In the genomic region with DNA sequence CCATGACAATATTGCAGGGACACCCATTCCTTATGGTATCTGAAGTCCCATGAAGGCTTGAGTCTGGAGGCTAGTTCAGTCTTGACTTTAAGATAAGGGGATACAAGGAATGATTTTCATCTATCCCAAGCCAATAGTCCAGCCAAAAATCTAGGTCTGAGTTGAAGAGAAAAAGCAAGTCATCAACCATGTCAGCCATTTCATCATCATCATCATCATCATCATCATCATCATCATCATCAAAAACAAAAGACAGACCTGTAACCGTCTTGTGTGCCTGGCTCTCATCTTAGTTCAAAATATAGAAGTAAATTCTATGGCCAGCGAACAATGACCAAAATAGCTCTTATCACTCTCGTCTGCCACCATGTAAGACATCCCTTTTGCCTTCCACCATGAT, we compare ENCODE assay signal across 14 cellular contexts. TPM values are rescaled to one million over a fixed set of nuclear protein-coding genes. Genes with fewer than 3 reads are reported as not detected.
"Had no signal": no experiment of that assay in that cellular context is flagged by ENCODE, and none has a peak within 500 bp of the region (broad histone marks: within the 10 kb centered on the region; RNA-seq: fewer than 3 reads in every experiment).

No MANE protein-coding gene starts in this region.

RNA-seq across cellular contexts. Expression of a gene that starts 59.5 kb away (rescaled TPM):
- total RNA-seq: activated B cell treated with CpG ODN at 0.5 μM for 24 hours; activated CD4-positive, alpha-beta memory T cell treated with anti-CD3 and anti-CD28 coated beads for 36 hours; activated CD4-positive, alpha-beta memory T cell treated with anti-CD3 and anti-CD28 coated beads, Interleukin-2, amount 10 ng/mL, durations not matched to agents 7 days and 5 days; activated CD4-positive, alpha-beta T cell treated with anti-CD3 and anti-CD28 coated beads for 36 hours; activated CD4-positive, alpha-beta T cell treated with anti-CD3 and anti-CD28 coated beads, Interleukin-2, amount 10 ng/mL, durations not matched to agents 24 days and 14 days; activated CD4-positive, alpha-beta T cell treated with anti-CD3 and anti-CD28 coated beads, Interleukin-2, amount 10 ng/mL, durations not matched to agents 7 days and 5 days; activated CD8-positive, alpha-beta memory T cell treated with anti-CD3 and anti-CD28 coated beads for 36 hours; activated CD8-positive, alpha-beta memory T cell treated with anti-CD3 and anti-CD28 coated beads, Interleukin-2, amount 10 ng/mL, durations not matched to agents 7 days and 5 days; activated CD8-positive, alpha-beta T cell treated with anti-CD3 and anti-CD28 coated beads for 36 hours; activated CD8-positive, alpha-beta T cell treated with anti-CD3 and anti-CD28 coated beads, Interleukin-2, amount 10 ng/mL, durations not matched to agents 7 days and 5 days; T-helper 1 cell treated with Interleukin-12 subunit alpha and Interleukin-12 subunit beta and Interleukin-4 antibody, amounts not matched to agents 30 ng/mL and 1 ng/mL, for 36 hours; T-helper 17 cell; T-helper 2 cell treated with Interferon-gamma antibody and Interleukin-4, amounts not matched to agents 100 ng/mL and 5 ng/mL, for 36 hours; WTC11 had no signal
